ENCODE assay signal across 12 cellular contexts in the genomic region with DNA sequence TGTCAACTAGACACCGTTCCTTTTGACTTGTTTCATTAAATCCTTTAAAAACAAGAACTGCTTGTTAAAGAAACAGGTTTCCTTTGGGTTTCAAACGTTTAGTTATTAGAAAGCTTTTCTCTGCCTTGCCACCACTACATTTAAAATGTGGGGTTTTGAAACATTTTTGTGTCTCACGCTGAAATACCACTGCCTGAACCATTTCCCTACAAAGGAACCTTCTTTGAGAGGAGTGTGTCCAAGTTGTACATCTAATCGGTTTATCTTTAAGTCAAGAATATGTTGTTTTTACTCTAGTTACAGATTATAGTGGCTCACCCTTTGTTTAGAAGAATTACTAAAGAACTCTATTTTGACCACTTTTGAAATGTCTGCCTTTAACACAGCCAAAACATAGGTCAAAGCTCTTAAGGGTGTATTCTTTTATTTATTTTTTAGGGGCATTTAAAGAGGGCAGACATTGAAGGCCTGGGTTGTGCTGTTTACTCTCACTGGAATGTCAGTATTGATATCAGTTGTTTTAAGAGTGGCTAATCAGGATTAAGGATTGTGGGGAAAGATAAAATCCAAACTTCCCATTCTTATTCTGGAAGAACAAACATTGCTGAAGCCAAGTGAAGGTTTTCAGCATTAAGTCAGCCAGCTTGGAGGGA.
DNase-seq lines count a peak whose midpoint lies in the region; ATAC-seq and TF ChIP-seq lines count a peak whose summit lies in the region.
"Had no signal": no experiment of that assay in that cellular context is flagged by ENCODE, and none has a peak within 500 bp of the region (broad histone marks: within the 10 kb centered on the region; RNA-seq: fewer than 3 reads in every experiment).

No MANE protein-coding gene starts in this region.

- peaks cover 83% of the 10 kb centered on the region for H3K4me1 Mint-ChIP-seq in activated T-helper 1 cell treated with anti-CD3 and anti-CD28 coated beads, Interleukin-12 subunit alpha, Interleukin-12 subunit beta, Interleukin-2, Interleukin-4 antibody, amounts not matched to agents 30 ng/mL and 10 ng/mL and 1 ng/mL, durations not matched to agents 14 hours and 24 hours and 36 hours (ENCODE audit: low read depth)
- peaks cover 26 to 79% (median 40%) of the 10 kb centered on the region in 4 donors for H3K4me1 Mint-ChIP-seq in naive thymus-derived CD8-positive, alpha-beta T cell

- H3K27me3 ChIP-seq in fibroblast of lung (ENCODE audit: control insufficient read depth, insufficient read depth, low read length) = no peaks in the 10 kb centered on the region
- no peaks in the 10 kb centered on the region for H3K27me3 ChIP-seq in smooth muscle cell (ENCODE audit: low read depth)

- ATAC-seq in GM21423 (IDR thresholded peaks at IDR 0.05; ENCODE audit: unreplicated experiment) (no peak), HG02642 (IDR thresholded peaks at IDR 0.05; ENCODE audit: poor library complexity, unreplicated experiment) (no peak)
- no peak for ATAC-seq in naive thymus-derived CD8-positive, alpha-beta T cell

- H3K27me3 Mint-ChIP-seq in activated T-helper 1 cell treated with anti-CD3 and anti-CD28 coated beads, Interleukin-12 subunit alpha, Interleukin-12 subunit beta, Interleukin-2, Interleukin-4 antibody, amounts not matched to agents 30 ng/mL and 10 ng/mL and 1 ng/mL, durations not matched to agents 14 hours and 24 hours and 36 hours (ENCODE audit: insufficient read depth) = no peaks in the 10 kb centered on the region
- no peaks in the 10 kb centered on the region for H3K27me3 Mint-ChIP-seq in naive thymus-derived CD8-positive, alpha-beta T cell

- peaks cover 17% of the 10 kb centered on the region for H3K36me3 Mint-ChIP-seq in activated T-helper 1 cell treated with anti-CD3 and anti-CD28 coated beads, Interleukin-12 subunit alpha, Interleukin-12 subunit beta, Interleukin-2, Interleukin-4 antibody, amounts not matched to agents 30 ng/mL and 10 ng/mL and 1 ng/mL, durations not matched to agents 14 hours and 24 hours and 36 hours (ENCODE audit: low read depth)
- H3K36me3 Mint-ChIP-seq in naive thymus-derived CD8-positive, alpha-beta T cell = peaks cover 6 to 22% (median 10%) of the 10 kb centered on the region in 3 donors

- H3K9me3 ChIP-seq in fibroblast of lung (ENCODE audit: control insufficient read depth, insufficient read depth, low read depth, low read length) (no peaks in the 10 kb centered on the region), smooth muscle cell (replicated peaks; ENCODE audit: low read depth) (no peaks in the 10 kb centered on the region)

- no peak overlapping the region for H3K9ac ChIP-seq in fibroblast of lung (ENCODE audit: insufficient read depth, low read length)
- H3K9ac ChIP-seq in smooth muscle cell (ENCODE audit: low read depth) = peak overlapping the region; percentile 1

- H3K4me3 ChIP-seq in fibroblast of lung (replicated peaks in 1 of 4; ENCODE audit: control extremely low read depth in 1 of 4, insufficient read depth in 1 of 4, low read depth in 3 of 4, low read length in 4 of 4) (no peak overlapping the region), smooth muscle cell (no peak overlapping the region)

- H3K27ac Mint-ChIP-seq in activated T-helper 1 cell treated with anti-CD3 and anti-CD28 coated beads, Interleukin-12 subunit alpha, Interleukin-12 subunit beta, Interleukin-2, Interleukin-4 antibody, amounts not matched to agents 30 ng/mL and 10 ng/mL and 1 ng/mL, durations not matched to agents 14 hours and 24 hours and 36 hours = peak overlapping the region; percentile 99
- peak overlapping the region in 2 of 10 donors; percentile 11 to 81 for H3K27ac Mint-ChIP-seq in naive thymus-derived CD8-positive, alpha-beta T cell

- POLR2A ChIA-PET in naive thymus-derived CD8-positive, alpha-beta T cell (lab: Charles Lee) = no interaction called here

- 23% methylated on average over 4 of the region's 4 CpGs for WGBS in smooth muscle cell (ENCODE audit: low lambda C conversion rate)

- peak overlapping the region; percentile 23 for H3K4me2 ChIP-seq in fibroblast of lung (ENCODE audit: extremely low read depth, insufficient read depth, low read length)
- H3K4me2 ChIP-seq in smooth muscle cell = peak overlapping the region; percentile 44

- peaks cover 26% of the 10 kb centered on the region for H3F3A ChIP-seq in smooth muscle cell (ENCODE audit: low read depth)

- H3K36me3 ChIP-seq in fibroblast of lung (ENCODE audit: control insufficient read depth, insufficient read depth, low read length) (no peaks in the 10 kb centered on the region), smooth muscle cell (ENCODE audit: low read depth) (no peaks in the 10 kb centered on the region)

- DNase-seq in NCI-H82 (lab: John Stamatoyannopoulos, UW) = peak; percentile 30
- DNase-seq in NCI-H82 treated with DMSO at 0.1 percent for 48 hours (lab: John Stamatoyannopoulos, UW; ENCODE audit: unreplicated experiment) = no peak
- DNase-seq in activated T-helper 1 cell treated with anti-CD3 and anti-CD28 coated beads, Interleukin-12 subunit alpha, Interleukin-12 subunit beta, Interleukin-2, Interleukin-4 antibody, amounts not matched to agents 30 ng/mL and 10 ng/mL and 1 ng/mL, durations not matched to agents 14 hours and 24 hours and 36 hours (ENCODE audit: low spot score) = no peak
- DNase-seq in fibroblast of lung (ENCODE audit: low read depth in 2 of 2) = peak in 1 of 2 donors; percentile 74
- no peak for DNase-seq in smooth muscle cell (lab: John Stamatoyannopoulos, UW; ENCODE audit: unreplicated experiment)
- DNase-seq in naive thymus-derived CD8-positive, alpha-beta T cell = no peak
- DNase-seq: DMS79, Karpas-422, NCI-H510A had no signal

- TF ChIP-seq CTCF in fibroblast of lung (conservative IDR thresholded peaks at IDR 0.05 in 1 of 2, IDR thresholded peaks at IDR 0.05 in 1 of 2; ENCODE audit: low read depth in 1 of 2, low read length in 2 of 2) (no peak), smooth muscle cell (IDR thresholded peaks at IDR 0.05; ENCODE audit: borderline replicate concordance, insufficient read depth, poor library complexity, severe bottlenecking) (no peak)

- H3K4me1 ChIP-seq in fibroblast of lung (ENCODE audit: control insufficient read depth, extremely low read depth, insufficient read depth, low read length) (no peaks in the 10 kb centered on the region), smooth muscle cell (ENCODE audit: low read depth) (peaks cover 39% of the 10 kb centered on the region)

- no peak overlapping the region for H2AFZ ChIP-seq in fibroblast of lung (ENCODE audit: low read length)
- no peak overlapping the region for H2AFZ ChIP-seq in smooth muscle cell (ENCODE audit: low read depth)

- H3K4me3 Mint-ChIP-seq in activated T-helper 1 cell treated with anti-CD3 and anti-CD28 coated beads, Interleukin-12 subunit alpha, Interleukin-12 subunit beta, Interleukin-2, Interleukin-4 antibody, amounts not matched to agents 30 ng/mL and 10 ng/mL and 1 ng/mL, durations not matched to agents 14 hours and 24 hours and 36 hours = peak overlapping the region; percentile 58
- no peak overlapping the region for H3K4me3 Mint-ChIP-seq in naive thymus-derived CD8-positive, alpha-beta T cell

- H4K20me1 ChIP-seq in fibroblast of lung (ENCODE audit: control insufficient read depth, extremely low read depth, insufficient read depth, low read length) (no peaks in the 10 kb centered on the region), smooth muscle cell (ENCODE audit: low read depth) (peaks cover 81% of the 10 kb centered on the region)

- H3K27ac ChIP-seq in fibroblast of lung (ENCODE audit: insufficient read depth, low read length) = no peak overlapping the region
- H3K27ac ChIP-seq in smooth muscle cell (ENCODE audit: low read depth) = peak overlapping the region; percentile 68
- H3K27ac ChIP-seq: 22Rv1 had no signal

- intact Hi-C loops in activated T-helper 1 cell treated with anti-CD3 and anti-CD28 coated beads, Interleukin-12 subunit alpha, Interleukin-12 subunit beta, Interleukin-2, Interleukin-4 antibody, amounts not matched to agents 30 ng/mL and 10 ng/mL and 1 ng/mL, durations not matched to agents 14 hours and 24 hours and 36 hours (cut with micrococcal nuclease) = loop anchor here (1.0 to 5.0 kb wide), 2 partner anchors 24 to 548 kb away; no protein-coding TSS in a partner anchor

- H3K9me3 Mint-ChIP-seq in activated T-helper 1 cell treated with anti-CD3 and anti-CD28 coated beads, Interleukin-12 subunit alpha, Interleukin-12 subunit beta, Interleukin-2, Interleukin-4 antibody, amounts not matched to agents 30 ng/mL and 10 ng/mL and 1 ng/mL, durations not matched to agents 14 hours and 24 hours and 36 hours = no peaks in the 10 kb centered on the region
- no peaks in the 10 kb centered on the region for H3K9me3 Mint-ChIP-seq in naive thymus-derived CD8-positive, alpha-beta T cell

- H3K79me2 ChIP-seq in fibroblast of lung (ENCODE audit: control insufficient read depth, insufficient read depth, low read length) (peaks cover 4% of the 10 kb centered on the region), smooth muscle cell (ENCODE audit: low read depth) (peaks cover 49% of the 10 kb centered on the region)
